ENCODE assay signal across 8 cellular contexts in the genomic region with DNA sequence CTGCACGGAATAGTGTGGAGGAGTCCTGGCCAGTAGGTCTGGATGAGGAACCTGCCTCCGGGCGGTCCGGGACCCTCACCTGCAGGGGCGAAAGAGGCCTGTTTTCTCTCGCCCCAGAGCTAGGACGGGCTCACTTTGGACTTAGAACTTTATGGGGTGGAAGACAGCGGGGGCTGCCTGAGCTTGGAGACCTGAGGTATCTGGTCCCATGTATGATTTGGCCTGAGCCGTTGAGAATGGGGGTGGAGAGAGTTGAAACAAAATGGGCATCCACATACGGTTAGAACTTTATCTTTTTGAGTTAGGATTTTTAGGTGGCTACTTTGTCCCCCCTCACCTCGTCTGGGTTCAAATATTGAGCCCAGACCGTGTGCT. TPM values are rescaled to one million over a fixed set of nuclear protein-coding genes. Genes with fewer than 3 reads are reported as not detected.
DNase-seq lines count a peak whose midpoint lies in the region; ATAC-seq and TF ChIP-seq lines count a peak whose summit lies in the region.

No MANE protein-coding gene starts in this region.

- peaks cover 9% of the 10 kb centered on the region; the same call in 1 of the 2 replicates for H3K4me1 ChIP-seq in iPS-20b (ENCODE audit: insufficient read depth, low read length)

- ATAC-seq in GM19023 (IDR thresholded peaks at IDR 0.05; ENCODE audit: unreplicated experiment): peak; percentile 46
- ATAC-seq in HG03135 (IDR thresholded peaks at IDR 0.05; ENCODE audit: unreplicated experiment): peak; percentile 45
- peak; percentile 75 for ATAC-seq in stimulated activated naive CD8-positive, alpha-beta T cell treated with anti-CD3 and anti-CD28 coated beads, Interleukin-15, amount 100 ng/mL, for 72 hours

- peak overlapping the region; percentile 68 for H3K4me3 ChIP-seq in BJ (ENCODE audit: low read depth, low read length)
- peak overlapping the region; percentile 95 for H3K4me3 ChIP-seq in iPS-20b (ENCODE audit: low read length)

- H3K9me3 Mint-ChIP-seq in activated naive CD8-positive, alpha-beta T cell treated with anti-CD3 and anti-CD28 coated beads for 36 hours: no peaks in the 10 kb centered on the region
- no peaks in the 10 kb centered on the region for H3K9me3 Mint-ChIP-seq in stimulated activated naive CD8-positive, alpha-beta T cell treated with anti-CD3 and anti-CD28 coated beads, Interleukin-15, amount 100 ng/mL, for 72 hours

- peak overlapping the region; percentile 100 for H3K27ac Mint-ChIP-seq in activated naive CD8-positive, alpha-beta T cell treated with anti-CD3 and anti-CD28 coated beads for 36 hours
- H3K27ac Mint-ChIP-seq in stimulated activated naive CD8-positive, alpha-beta T cell treated with anti-CD3 and anti-CD28 coated beads, Interleukin-15, amount 100 ng/mL, for 72 hours: peak overlapping the region; percentile 98 to 100

- DNase-seq in BJ (ENCODE audit: low read depth): no peak
- peak; percentile 80 for DNase-seq in activated naive CD8-positive, alpha-beta T cell treated with anti-CD3 and anti-CD28 coated beads for 36 hours
- no peak for DNase-seq in stimulated activated naive CD8-positive, alpha-beta T cell treated with anti-CD3 and anti-CD28 coated beads, Interleukin-15, amount 100 ng/mL, for 72 hours
- no peak for DNase-seq in NCI-H2227 treated with DMSO at 0.1 percent for 48 hours (lab: John Stamatoyannopoulos, UW)
- DNase-seq in central memory CD4-positive, alpha-beta T cell: no peak

- CTCF ChIA-PET in BJ (lab: Yijun Ruan, JAX): interaction anchor here (1.2 to 2.2 kb wide), 8 partner anchors 9 to 94 kb away, joined by 3 to 12 read pairs (median 6); no protein-coding TSS in a partner anchor

- peak overlapping the region; percentile 100 for H3K4me3 Mint-ChIP-seq in activated naive CD8-positive, alpha-beta T cell treated with anti-CD3 and anti-CD28 coated beads for 36 hours
- H3K4me3 Mint-ChIP-seq in stimulated activated naive CD8-positive, alpha-beta T cell treated with anti-CD3 and anti-CD28 coated beads, Interleukin-15, amount 100 ng/mL, for 72 hours: peak overlapping the region; percentile 89 to 98

- H3K27me3 ChIP-seq in BJ (ENCODE audit: control insufficient read depth, insufficient read depth, low read length) (no peaks in the 10 kb centered on the region), iPS-20b (ENCODE audit: insufficient read depth, low read length) (no peaks in the 10 kb centered on the region)

- H3K36me3 Mint-ChIP-seq in activated naive CD8-positive, alpha-beta T cell treated with anti-CD3 and anti-CD28 coated beads for 36 hours: peaks cover 49% of the 10 kb centered on the region

- no peaks in the 10 kb centered on the region for H3K27me3 Mint-ChIP-seq in activated naive CD8-positive, alpha-beta T cell treated with anti-CD3 and anti-CD28 coated beads for 36 hours
- H3K27me3 Mint-ChIP-seq in stimulated activated naive CD8-positive, alpha-beta T cell treated with anti-CD3 and anti-CD28 coated beads, Interleukin-15, amount 100 ng/mL, for 72 hours: no peaks in the 10 kb centered on the region

- POLR2A ChIA-PET in BJ (lab: Charles Lee): interaction anchor here (0.9 to 1.4 kb wide), 3 partner anchors 32 to 78 kb away, joined by 3 to 6 read pairs (median 3); partner anchors contain the start of genes EGR1 and HSPA9

- H3K4me1 Mint-ChIP-seq in activated naive CD8-positive, alpha-beta T cell treated with anti-CD3 and anti-CD28 coated beads for 36 hours: peaks cover 57% of the 10 kb centered on the region
- peaks cover 76% of the 10 kb centered on the region for H3K4me1 Mint-ChIP-seq in stimulated activated naive CD8-positive, alpha-beta T cell treated with anti-CD3 and anti-CD28 coated beads, Interleukin-15, amount 100 ng/mL, for 72 hours

- H3K9me3 ChIP-seq in iPS-20b (ENCODE audit: insufficient read depth, low read depth, low read length): no peaks in the 10 kb centered on the region

- peak overlapping the region; percentile 96 for H3K9ac ChIP-seq in iPS-20b (ENCODE audit: low read depth, low read length)

- TF ChIP-seq CTCF in BJ (IDR thresholded peaks at IDR 0.05; ENCODE audit: insufficient read depth, low read depth, low read length): no peak

- H3K36me3 ChIP-seq in BJ (ENCODE audit: control insufficient read depth, insufficient read depth, low read length) (no peaks in the 10 kb centered on the region; the same call in 1 of the 2 replicates), iPS-20b (ENCODE audit: insufficient read depth, low read depth, low read length) (peaks cover 35% of the 10 kb centered on the region)

- H3K27ac ChIP-seq in iPS-20b (ENCODE audit: low read length): peak overlapping the region; percentile 83

RNA-seq across cellular contexts. Expression of gene ETF1, which starts 0.7 kb away (rescaled TPM):
- polyA plus RNA-seq in BJ (2011; rRNA removed): 52.4 and 86.4 TPM in 2 replicates
- 41.4 and 43.1 TPM in 2 replicates for polyA minus RNA-seq in BJ (2011; rRNA and poly(A)+ RNA removed)
- total RNA-seq in activated naive CD8-positive, alpha-beta T cell treated with anti-CD3 and anti-CD28 coated beads for 36 hours: 100 to 1,000 TPM; 256 TPM

RNA-seq across cellular contexts. Expression of gene HSPA9, which starts 31.5 kb away (rescaled TPM):
- polyA plus RNA-seq in BJ (2011; rRNA removed): 216 and 245 TPM in 2 replicates
- 166 and 265 TPM in 2 replicates for polyA minus RNA-seq in BJ (2011; rRNA and poly(A)+ RNA removed)
- total RNA-seq in activated naive CD8-positive, alpha-beta T cell treated with anti-CD3 and anti-CD28 coated beads for 36 hours: 100 to 1,000 TPM; 578 to 584 TPM
